1 cellular context compared by ENCODE assay signal in genomic region chr6:28965706-28966105, GRCh38.
A peak's percentile ranks its signal among the peaks of the same experiment; 100 is the strongest.
TF ChIP-seq lines count a peak whose summit lies in the region.

No MANE protein-coding gene starts in this region.

TF ChIP-seq in K562, 482 proteins besides CTCF, POLR2A, EP300 and RAD21 (continued from another document):
- TF ChIP-seq PKNOX1 (IDR thresholded peaks at IDR 0.05) (peak; percentile 45; the same call in 1 of the 2 replicates), TCF7L2 (IDR thresholded peaks at IDR 0.05; ENCODE audit: low read depth, low read length) (no peak), ZNF263 (CRISPR knock-in tag; IDR thresholded peaks at IDR 0.05; ENCODE audit: borderline replicate concordance) (no peak), ESRRA (IDR thresholded peaks at IDR 0.05; ENCODE audit: borderline replicate concordance, low read depth) (no peak; the same call in 1 of the 2 replicates), RCOR1 (IDR thresholded peaks at IDR 0.05; ENCODE audit: borderline replicate concordance in 1 of 2, low read depth in 2 of 2, low read length in 2 of 2) (0 out of 4 replicates have a peak, but pooled peaks of 1 of the 2 experiments have one; percentile 30), CBX3 (IDR thresholded peaks at IDR 0.05; ENCODE audit: borderline replicate concordance in 1 of 2, low read length in 2 of 2) (no peak), CBFA2T2 (conservative IDR thresholded peaks at IDR 0.05) (no peak), ZEB2 (IDR thresholded peaks at IDR 0.05) (peak; percentile 23; the same call in 1 of the 2 replicates), L3MBTL2 (IDR thresholded peaks at IDR 0.05) (no peak), SMARCE1 (IDR thresholded peaks at IDR 0.05) (peak; percentile 38; the same call in 1 of the 2 replicates), CTBP1 (IDR thresholded peaks at IDR 0.05; ENCODE audit: borderline replicate concordance) (peak; percentile 64; the same call in 1 of the 2 replicates), KDM1A (IDR thresholded peaks at IDR 0.05) (no peak), SPI1 (IDR thresholded peaks at IDR 0.05; ENCODE audit: borderline replicate concordance, low read depth, low read length) (peak; percentile 33; the same call in 1 of the 2 replicates), SNAPC5 (CRISPR knock-in tag; IDR thresholded peaks at IDR 0.05) (no peak), BRD4 (IDR thresholded peaks at IDR 0.05) (no peak), MTA3 (IDR thresholded peaks at IDR 0.05; ENCODE audit: borderline replicate concordance) (no peak), CEBPZ (IDR thresholded peaks at IDR 0.05; ENCODE audit: borderline replicate concordance, low read depth, low read length) (no peak), HBP1 (CRISPR knock-in tag; IDR thresholded peaks at IDR 0.05) (no peak)
